Comparison of ENCODE assay signal across 8 cellular contexts in the genomic region with DNA sequence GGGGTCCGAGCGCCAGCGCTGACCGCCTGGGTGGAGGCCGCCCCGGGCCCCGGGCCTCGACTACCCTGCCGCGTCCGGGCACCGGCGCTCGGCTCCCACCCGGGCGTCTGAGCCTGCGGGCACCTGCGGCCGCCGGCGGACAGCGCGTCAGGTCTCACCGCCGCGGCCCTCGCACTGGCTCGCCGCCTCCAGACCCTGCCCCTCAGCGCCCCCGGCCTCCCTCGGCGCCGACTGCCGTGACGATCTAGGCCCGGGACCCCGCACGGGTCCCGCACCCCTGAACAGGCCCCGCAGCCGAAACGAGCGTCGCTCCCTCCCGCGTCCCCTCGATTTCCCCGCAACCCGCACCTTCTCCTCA. TPM values are rescaled to one million over a fixed set of nuclear protein-coding genes. Genes with fewer than 3 reads are reported as not detected.
DNase-seq lines count a peak whose midpoint lies in the region; ATAC-seq lines count a peak whose summit lies in the region.

No MANE protein-coding gene starts in this region.

- H3K4me3 Mint-ChIP-seq in activated T-helper 1 cell treated with anti-CD3 and anti-CD28 coated beads, Interleukin-12 subunit alpha, Interleukin-12 subunit beta, Interleukin-2, Interleukin-4 antibody, amounts not matched to agents 30 ng/mL and 10 ng/mL and 1 ng/mL, durations not matched to agents 14 hours and 24 hours and 36 hours: peak overlapping the region; percentile 100

- peak overlapping the region; percentile 85 to 100 (median 95) for H3K4me3 ChIP-seq in BLaER1 treated with 17β-estradiol and CSF1 and Interleukin-3, amounts not matched to agents 10 nM and 100 nM
- H3K4me3 ChIP-seq in right cardiac atrium (ENCODE audit: low read length) (peak overlapping the region; percentile 77), skeletal muscle tissue (ENCODE audit: low read length in 3 of 3) (peak overlapping the region; percentile 85 to 95 (median 91))

- H3K4me1 ChIP-seq in BLaER1 treated with 17β-estradiol and CSF1 and Interleukin-3, amounts not matched to agents 10 nM and 100 nM: peaks cover 28 to 45% (median 38%) of the 10 kb centered on the region in 10 experiments
- H3K4me1 ChIP-seq in right cardiac atrium (ENCODE audit: control insufficient read depth, insufficient read depth, low read length) (no peaks in the 10 kb centered on the region), skeletal muscle tissue (ENCODE audit: control insufficient read depth in 3 of 3, insufficient read depth in 3 of 3, low read length in 3 of 3) (peaks cover 2 to 12% (median 7%) of the 10 kb centered on the region in 3 donors)

- H3K27me3 Mint-ChIP-seq in activated T-helper 1 cell treated with anti-CD3 and anti-CD28 coated beads, Interleukin-12 subunit alpha, Interleukin-12 subunit beta, Interleukin-2, Interleukin-4 antibody, amounts not matched to agents 30 ng/mL and 10 ng/mL and 1 ng/mL, durations not matched to agents 14 hours and 24 hours and 36 hours (ENCODE audit: insufficient read depth): no peaks in the 10 kb centered on the region

- H3K36me3 Mint-ChIP-seq in activated T-helper 1 cell treated with anti-CD3 and anti-CD28 coated beads, Interleukin-12 subunit alpha, Interleukin-12 subunit beta, Interleukin-2, Interleukin-4 antibody, amounts not matched to agents 30 ng/mL and 10 ng/mL and 1 ng/mL, durations not matched to agents 14 hours and 24 hours and 36 hours (ENCODE audit: low read depth): peaks cover 27% of the 10 kb centered on the region

- no peaks in the 10 kb centered on the region for H3K27me3 ChIP-seq in BLaER1 treated with 17β-estradiol and CSF1 and Interleukin-3, amounts not matched to agents 10 nM and 100 nM
- H3K27me3 ChIP-seq in right cardiac atrium (ENCODE audit: control insufficient read depth, insufficient read depth) (no peaks in the 10 kb centered on the region), skeletal muscle tissue (ENCODE audit: control insufficient read depth in 3 of 3, insufficient read depth in 3 of 3, low read length in 3 of 3) (no peaks in the 10 kb centered on the region)

- no peaks in the 10 kb centered on the region for H3K9me3 Mint-ChIP-seq in activated T-helper 1 cell treated with anti-CD3 and anti-CD28 coated beads, Interleukin-12 subunit alpha, Interleukin-12 subunit beta, Interleukin-2, Interleukin-4 antibody, amounts not matched to agents 30 ng/mL and 10 ng/mL and 1 ng/mL, durations not matched to agents 14 hours and 24 hours and 36 hours

- peaks cover 0 to 21% (median 6%) of the 10 kb centered on the region in 11 experiments; a peak in 8 of 22 replicates for H4K20me1 ChIP-seq in BLaER1 treated with 17β-estradiol and CSF1 and Interleukin-3, amounts not matched to agents 10 nM and 100 nM

- no peaks in the 10 kb centered on the region for H3K9me3 ChIP-seq in BLaER1 treated with 17β-estradiol and CSF1 and Interleukin-3, amounts not matched to agents 10 nM and 100 nM (replicated peaks in 1 of 11)
- H3K9me3 ChIP-seq in right cardiac atrium (ENCODE audit: control insufficient read depth, low read length): no peaks in the 10 kb centered on the region
- no peaks in the 10 kb centered on the region for H3K9me3 ChIP-seq in skeletal muscle tissue (ENCODE audit: control insufficient read depth in 3 of 3, low read length in 3 of 3)

- intact Hi-C loops in activated T-helper 1 cell treated with anti-CD3 and anti-CD28 coated beads, Interleukin-12 subunit alpha, Interleukin-12 subunit beta, Interleukin-2, Interleukin-4 antibody, amounts not matched to agents 30 ng/mL and 10 ng/mL and 1 ng/mL, durations not matched to agents 14 hours and 24 hours and 36 hours (cut with micrococcal nuclease): loop anchor here (1.0 to 10.0 kb wide), 6 partner anchors 39 to 861 kb away; partner anchors contain the start of genes IQGAP1, NGRN, SLCO3A1 and UNC45A
- intact Hi-C loops in right cardiac atrium (cut with DNase I): no loop called here

- H3K27ac Mint-ChIP-seq in activated T-helper 1 cell treated with anti-CD3 and anti-CD28 coated beads, Interleukin-12 subunit alpha, Interleukin-12 subunit beta, Interleukin-2, Interleukin-4 antibody, amounts not matched to agents 30 ng/mL and 10 ng/mL and 1 ng/mL, durations not matched to agents 14 hours and 24 hours and 36 hours: peak overlapping the region; percentile 100

- no peak for DNase-seq in activated T-helper 1 cell treated with anti-CD3 and anti-CD28 coated beads, Interleukin-12 subunit alpha, Interleukin-12 subunit beta, Interleukin-2, Interleukin-4 antibody, amounts not matched to agents 30 ng/mL and 10 ng/mL and 1 ng/mL, durations not matched to agents 14 hours and 24 hours and 36 hours (ENCODE audit: low spot score)
- peak in 1 of 3 donors; percentile 69 for DNase-seq in right cardiac atrium
- DNase-seq in SW480 (ENCODE audit: low spot score): no peak
- DNase-seq in hippocampal formation (lab: John Stamatoyannopoulos, UW): no peak

- peaks cover 20 to 27% (median 23%) of the 10 kb centered on the region in 11 experiments for H3K36me3 ChIP-seq in BLaER1 treated with 17β-estradiol and CSF1 and Interleukin-3, amounts not matched to agents 10 nM and 100 nM
- peaks cover 9 to 17% (median 14%) of the 10 kb centered on the region in 3 donors for H3K36me3 ChIP-seq in skeletal muscle tissue (ENCODE audit: control insufficient read depth in 3 of 3, insufficient read depth in 3 of 3, low read length in 3 of 3)

- under 1% methylated on average over 50 of the region's 50 CpGs for WGBS in right cardiac atrium

- ATAC-seq in GM19328 (IDR thresholded peaks at IDR 0.05; ENCODE audit: unreplicated experiment): peak; percentile 17
- peak; percentile 6 for ATAC-seq in HG03342 (IDR thresholded peaks at IDR 0.05; ENCODE audit: unreplicated experiment)
- peak; percentile 17 to 49 for ATAC-seq in right cardiac atrium

- peak overlapping the region; percentile 66 to 98 (median 95) for H3K27ac ChIP-seq in BLaER1 treated with 17β-estradiol and CSF1 and Interleukin-3, amounts not matched to agents 10 nM and 100 nM
- peak overlapping the region; percentile 24 for H3K27ac ChIP-seq in right cardiac atrium (ENCODE audit: low read length)
- peak overlapping the region; percentile 83 for H3K27ac ChIP-seq in skeletal muscle tissue (ENCODE audit: low read depth, low read length)

- H3K4me2 ChIP-seq in BLaER1 treated with 17β-estradiol and CSF1 and Interleukin-3, amounts not matched to agents 10 nM and 100 nM: peak overlapping the region; percentile 74 to 92 (median 81); a peak in 21 of 22 replicates

- H3K4me1 Mint-ChIP-seq in activated T-helper 1 cell treated with anti-CD3 and anti-CD28 coated beads, Interleukin-12 subunit alpha, Interleukin-12 subunit beta, Interleukin-2, Interleukin-4 antibody, amounts not matched to agents 30 ng/mL and 10 ng/mL and 1 ng/mL, durations not matched to agents 14 hours and 24 hours and 36 hours (ENCODE audit: low read depth): peaks cover 42% of the 10 kb centered on the region

- H3K9ac ChIP-seq in BLaER1 treated with 17β-estradiol and CSF1 and Interleukin-3, amounts not matched to agents 10 nM and 100 nM: peak overlapping the region; percentile 91 to 99 (median 96)
- peak overlapping the region; percentile 84 to 91 (median 90) for H3K9ac ChIP-seq in skeletal muscle tissue (ENCODE audit: low read depth in 1 of 3, low read length in 3 of 3)

RNA-seq across cellular contexts. Expression of gene PRC1, which starts 0.3 kb away (rescaled TPM):
- 78.4 and 86.0 TPM in 2 replicates for total RNA-seq in activated T-helper 1 cell treated with anti-CD3 and anti-CD28 coated beads, Interleukin-12 subunit alpha, Interleukin-12 subunit beta, Interleukin-2, Interleukin-4 antibody, amounts not matched to agents 30 ng/mL and 10 ng/mL and 1 ng/mL, durations not matched to agents 14 hours and 24 hours and 36 hours
- total RNA-seq in right cardiac atrium: 1 to 10 TPM; 5.1 to 8.7 (median 6.9) TPM
- polyA plus RNA-seq in right cardiac atrium: 5.7 TPM
- 18.8 TPM for total RNA-seq in skeletal muscle tissue

RNA-seq across cellular contexts. Expression of gene VPS33B, which starts 28.4 kb away (rescaled TPM):
- 20.8 and 20.9 TPM in 2 replicates for total RNA-seq in activated T-helper 1 cell treated with anti-CD3 and anti-CD28 coated beads, Interleukin-12 subunit alpha, Interleukin-12 subunit beta, Interleukin-2, Interleukin-4 antibody, amounts not matched to agents 30 ng/mL and 10 ng/mL and 1 ng/mL, durations not matched to agents 14 hours and 24 hours and 36 hours
- 1 to 10 TPM; 3.8 to 7.6 (median 6.8) TPM for total RNA-seq in right cardiac atrium
- 4.2 TPM for polyA plus RNA-seq in right cardiac atrium
- 3.1 TPM for total RNA-seq in skeletal muscle tissue

RNA-seq across cellular contexts. Expression of gene RCCD1, which starts 39.4 kb away (rescaled TPM):
- total RNA-seq in activated T-helper 1 cell treated with anti-CD3 and anti-CD28 coated beads, Interleukin-12 subunit alpha, Interleukin-12 subunit beta, Interleukin-2, Interleukin-4 antibody, amounts not matched to agents 30 ng/mL and 10 ng/mL and 1 ng/mL, durations not matched to agents 14 hours and 24 hours and 36 hours: 26.4 and 27.2 TPM in 2 replicates
- total RNA-seq in right cardiac atrium: 10 to 100 TPM in 3 of 4 donors, 1 to 10 TPM in 1; 8.7 to 14.8 (median 13.4) TPM
- 11.1 TPM for polyA plus RNA-seq in right cardiac atrium
- total RNA-seq in skeletal muscle tissue: 11.5 TPM

RNA-seq across cellular contexts. Expression of gene UNC45A, which starts 59.0 kb away (rescaled TPM):
- 60.5 and 68.6 TPM in 2 replicates for total RNA-seq in activated T-helper 1 cell treated with anti-CD3 and anti-CD28 coated beads, Interleukin-12 subunit alpha, Interleukin-12 subunit beta, Interleukin-2, Interleukin-4 antibody, amounts not matched to agents 30 ng/mL and 10 ng/mL and 1 ng/mL, durations not matched to agents 14 hours and 24 hours and 36 hours
- total RNA-seq in right cardiac atrium (10 to 100 TPM; 26.2 to 32.8 (median 29.9) TPM), skeletal muscle tissue (30.3 TPM)
- 24.0 TPM for polyA plus RNA-seq in right cardiac atrium

Comparison
In these comparisons a context has a peak if more than half of its experiments do, and no peak if none do; other contexts are left out.
1. H3K27ac ChIP-seq: peak in every context shown above with its lines; median percentile 95 in BLaER1 treated with 17β-estradiol and CSF1 and Interleukin-3, amounts not matched to agents 10 nM and 100 nM; 83 in skeletal muscle tissue; 24 in right cardiac atrium.